ENCODE assay signal across 18 cellular contexts in genomic region chr5:158990979-158991378, GRCh38.
DNase-seq lines count a peak whose midpoint lies in the region; ATAC-seq and TF ChIP-seq lines count a peak whose summit lies in the region.
"Had no signal": no experiment of that assay in that cellular context is flagged by ENCODE, and none has a peak within 500 bp of the region (broad histone marks: within the 10 kb centered on the region; RNA-seq: fewer than 3 reads in every experiment).

No MANE protein-coding gene starts in this region.

- TF ChIP-seq CTCF in HEK293 (tag by site-specific recombination; IDR thresholded peaks at IDR 0.05) (no peak), fibroblast of the aortic adventitia (IDR thresholded peaks at IDR 0.05; ENCODE audit: insufficient read depth, low read length) (no peak), osteoblast (IDR thresholded peaks at IDR 0.05; ENCODE audit: extremely low read depth, low read depth, low read length) (no peak), progenitor cell of endocrine pancreas (IDR thresholded peaks at IDR 0.05; ENCODE audit: unreplicated experiment) (no peak)

- CTCF ChIA-PET in HEK293 (lab: Yijun Ruan, JAX), result no interaction called here

- peaks cover 100% of the 10 kb centered on the region for H4K20me1 ChIP-seq in BLaER1
- H4K20me1 ChIP-seq in osteoblast (ENCODE audit: insufficient read depth, low read length), result peaks cover 20% of the 10 kb centered on the region

- peaks cover 98% of the 10 kb centered on the region for H3K4me1 ChIP-seq in BLaER1
- peaks cover 20% of the 10 kb centered on the region for H3K4me1 ChIP-seq in HEK293 (ENCODE audit: control insufficient read depth, insufficient read depth, low read length)
- H3K4me1 ChIP-seq in osteoblast (ENCODE audit: insufficient read depth, low read length), result peaks cover 27% of the 10 kb centered on the region
- H3K4me1 ChIP-seq: A549 had no signal

- no peaks in the 10 kb centered on the region for H3K4me1 Mint-ChIP-seq in progenitor cell of endocrine pancreas (ENCODE audit: low read depth)
- H3K4me1 Mint-ChIP-seq: CD14-positive monocyte had no signal

- H3K9me3 ChIP-seq in BLaER1 (no peaks in the 10 kb centered on the region), HEK293 (ENCODE audit: control insufficient read depth, insufficient read depth, low read depth, low read length) (no peaks in the 10 kb centered on the region), osteoblast (ENCODE audit: low read depth, low read length) (no peaks in the 10 kb centered on the region)
- H3K9me3 ChIP-seq: A549, HAP-1 had no signal

- no peak for ATAC-seq in GM21717 (IDR thresholded peaks at IDR 0.05; ENCODE audit: unreplicated experiment)
- ATAC-seq: A549, K562 had no signal

- peak; percentile 51 for DNase-seq in fibroblast of the aortic adventitia (ENCODE audit: low read depth)
- DNase-seq in osteoblast (ENCODE audit: insufficient read length, low spot score, missing footprints), result no peak
- no peak for DNase-seq in pons (ENCODE audit: low spot score)
- no peak for DNase-seq in progenitor cell of endocrine pancreas (ENCODE audit: low spot score, unreplicated experiment)
- no peak for DNase-seq in activated CD4-positive, alpha-beta T cell treated with anti-CD3 and anti-CD28 coated beads for 1 hour
- DNase-seq: COR-L47, NCI-H1417 treated with DMSO at 0.1 percent for 48 hours, NCI-H1930, NCI-H748 treated with DMSO at 0.1 percent for 48 hours, RPMI8226 had no signal

- no peak overlapping the region for H2AFZ ChIP-seq in osteoblast (ENCODE audit: low read length)

- peaks cover 13% of the 10 kb centered on the region for H3K27me3 Mint-ChIP-seq in progenitor cell of endocrine pancreas

- H3K27ac ChIP-seq in BLaER1, result no peak overlapping the region
- H3K27ac ChIP-seq in HEK293 (ENCODE audit: extremely low read depth, low read depth, low read length), result no peak overlapping the region
- peak overlapping the region; percentile 54 for H3K27ac ChIP-seq in osteoblast (ENCODE audit: low read depth, low read length)
- H3K27ac ChIP-seq: A549, HL-60 had no signal

- no peaks in the 10 kb centered on the region for H3K36me3 Mint-ChIP-seq in progenitor cell of endocrine pancreas (ENCODE audit: insufficient read depth)
- H3K36me3 Mint-ChIP-seq: CD14-positive monocyte had no signal

- H3K4me3 ChIP-seq in BLaER1 (no peak overlapping the region), HEK293 (ENCODE audit: low read depth, low read length) (no peak overlapping the region), fibroblast of the aortic adventitia (ENCODE audit: low read depth, low read length) (no peak overlapping the region), osteoblast (ENCODE audit: insufficient read depth, low read length) (no peak overlapping the region)
- H3K4me3 ChIP-seq: A549, HAP-1, K562 had no signal

- POLR2A ChIA-PET in HEK293 (lab: Yijun Ruan, JAX), result no interaction called here

- H3K36me3 ChIP-seq in BLaER1 (peaks cover 94% of the 10 kb centered on the region), HEK293 (ENCODE audit: control insufficient read depth in 2 of 2, insufficient read depth in 1 of 2, low read length in 2 of 2) (no peaks in the 10 kb centered on the region), osteoblast (ENCODE audit: insufficient read depth, low read length) (peaks cover 4% of the 10 kb centered on the region)
- H3K36me3 ChIP-seq: HAP-1 had no signal

- H3K4me3 Mint-ChIP-seq in progenitor cell of endocrine pancreas (ENCODE audit: low read depth), result no peak overlapping the region
- H3K4me3 Mint-ChIP-seq: CD14-positive monocyte had no signal

- no peak overlapping the region for H3K27ac Mint-ChIP-seq in progenitor cell of endocrine pancreas
- H3K27ac Mint-ChIP-seq: CD14-positive monocyte had no signal

- no peak overlapping the region for H3K9ac ChIP-seq in BLaER1

- 0 out of 2 replicates have a peak overlapping the region, but pooled peaks have one; percentile 23 for H3K4me2 ChIP-seq in BLaER1
- no peak overlapping the region for H3K4me2 ChIP-seq in osteoblast (ENCODE audit: insufficient read depth, low read length)
- H3K4me2 ChIP-seq: A549 had no signal

- H3K79me2 ChIP-seq in osteoblast (ENCODE audit: insufficient read depth, low read length), result peaks cover 66% of the 10 kb centered on the region

- H3K9me3 Mint-ChIP-seq in progenitor cell of endocrine pancreas (ENCODE audit: low read depth), result no peaks in the 10 kb centered on the region
- H3K9me3 Mint-ChIP-seq: CD14-positive monocyte had no signal

- H3K27me3 ChIP-seq in BLaER1 (no peaks in the 10 kb centered on the region), osteoblast (ENCODE audit: insufficient read depth, low read length) (no peaks in the 10 kb centered on the region)

TF ChIP-seq in HEK293, 187 proteins besides CTCF, POLR2A, EP300 and RAD21:
- no peak for TF ChIP-seq ZXDB (tag by site-specific recombination; IDR thresholded peaks at IDR 0.05)
- TF ChIP-seq KLF8 (tag by site-specific recombination; IDR thresholded peaks at IDR 0.05), result no peak
- no peak for TF ChIP-seq ZNF175 (tag by site-specific recombination; IDR thresholded peaks at IDR 0.05)
- TF ChIP-seq ATF2 (tag by site-specific recombination; IDR thresholded peaks at IDR 0.05; ENCODE audit: low read depth), result peak; percentile 62; the same call in 1 of the 2 replicates
- TF ChIP-seq SP2 (tag by site-specific recombination; IDR thresholded peaks at IDR 0.05), result no peak
TF ChIP-seq in HEK293: peak in this region for 1.
